In the genomic region with DNA sequence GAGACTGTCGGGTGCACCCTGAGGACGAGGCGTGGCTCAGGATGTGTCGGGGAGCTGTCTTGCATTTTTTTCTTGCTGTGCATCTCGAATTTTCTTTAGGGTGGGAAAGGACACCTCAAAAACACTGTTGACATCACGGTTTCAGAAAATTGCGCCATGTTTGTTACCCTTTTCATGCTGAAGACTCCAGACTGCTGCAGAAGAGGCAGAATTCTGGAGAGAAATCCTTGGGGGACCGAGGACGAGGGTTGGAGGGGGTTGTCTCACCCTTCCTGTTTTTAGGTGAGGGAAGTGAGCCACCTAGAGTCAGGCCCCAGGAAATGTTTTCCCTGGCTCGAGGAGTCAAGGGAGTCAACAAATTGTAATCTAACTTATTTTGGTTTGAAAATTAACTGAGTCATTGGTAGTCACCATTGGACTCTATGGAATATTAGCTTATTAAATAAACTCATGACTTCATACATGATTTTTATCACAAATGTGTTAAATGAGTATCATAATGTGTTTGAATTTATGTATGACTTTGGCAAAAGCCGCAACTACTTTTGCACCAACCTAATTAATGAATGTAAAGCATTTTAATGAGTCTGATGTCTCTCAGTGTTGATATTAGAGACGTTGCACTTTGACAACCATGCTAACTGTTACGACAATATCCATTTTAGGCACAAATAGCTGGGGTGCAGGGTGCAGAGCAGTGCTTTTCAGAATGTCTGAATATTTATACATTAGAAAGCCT, we compare ENCODE assay signal across 8 cellular contexts. TPM values are rescaled to one million over a fixed set of nuclear protein-coding genes. Genes with fewer than 3 reads are reported as not detected.
A peak's percentile ranks its signal among the peaks of the same experiment; 100 is the strongest.
DNase-seq lines count a peak whose midpoint lies in the region; ATAC-seq, FAIRE-seq and TF ChIP-seq lines count a peak whose summit lies in the region.

No MANE protein-coding gene starts in this region.

- H3K9ac ChIP-seq in IMR-90 (ENCODE audit: low read depth, low read length): peak overlapping the region; percentile 96

- H2BK15ac ChIP-seq in IMR-90 (ENCODE audit: low read depth, low read length): peak overlapping the region; percentile 17; the same call in 1 of the 3 replicates

- peak; percentile 83 for TF ChIP-seq RAD21 in IMR-90 (IDR thresholded peaks at IDR 0.05; ENCODE audit: low read length)

- CTCF ChIA-PET in IMR-90 (lab: Yijun Ruan, JAX): interaction anchor here (0.6 to 1.2 kb wide), 4 partner anchors 53 to 1606 kb away, joined by 3 to 4 read pairs (median 3); no protein-coding TSS in a partner anchor

- peak overlapping the region; percentile 92 for H3K4me3 Mint-ChIP-seq in activated naive CD8-positive, alpha-beta T cell treated with anti-CD3 and anti-CD28 coated beads, Interleukin-2, amount 50 U/mL, for 24 hours

- peaks cover 7% of the 10 kb centered on the region; the same call in 1 of the 2 replicates for H3K27me3 ChIP-seq in IMR-90 (ENCODE audit: control insufficient read depth, insufficient read depth, low read length)

- H3K56ac ChIP-seq in IMR-90 (ENCODE audit: extremely low read depth, insufficient read depth, low read length): peak overlapping the region; percentile 96

- BruUV-seq in IMR-90 (replicated peaks; lab: Mats Ljungman, UMichigan): no TSS peak

- peak overlapping the region; percentile 92 for H3K18ac ChIP-seq in IMR-90 (ENCODE audit: low read depth, low read length)

- peak overlapping the region; percentile 56 for H2BK120ac ChIP-seq in IMR-90 (ENCODE audit: low read depth, low read length)

- peaks cover 2% of the 10 kb centered on the region; the same call in 1 of the 2 replicates for H4K20me1 ChIP-seq in IMR-90 (ENCODE audit: insufficient read depth, low read length)

- H3K36me3 ChIP-seq in IMR-90 (ENCODE audit: control insufficient read depth, insufficient read depth, low read length): peaks cover under 1% of the 10 kb centered on the region; the same call in 1 of the 2 replicates

- peak overlapping the region; percentile 56 to 93 for H4K8ac ChIP-seq in IMR-90 (ENCODE audit: low read depth in 2 of 2, low read length in 2 of 2)

- H3K27me3 Mint-ChIP-seq in activated naive CD8-positive, alpha-beta T cell treated with anti-CD3 and anti-CD28 coated beads, Interleukin-2, amount 50 U/mL, for 24 hours: peaks cover 20% of the 10 kb centered on the region

- peaks cover 8 to 16% of the 10 kb centered on the region in 2 experiments; a peak in 3 of 4 replicates for H3K79me1 ChIP-seq in IMR-90 (ENCODE audit: low read depth in 1 of 2, low read length in 2 of 2)

- peak overlapping the region; percentile 97 for H3K4me3 ChIP-seq in IMR-90 (ENCODE audit: insufficient read depth, low read depth, low read length)

- H3K9me3 ChIP-seq in IMR-90 (ENCODE audit: control insufficient read depth, insufficient read depth, low read length): no peaks in the 10 kb centered on the region

- peaks cover 30% of the 10 kb centered on the region for H3K4me1 Mint-ChIP-seq in activated naive CD8-positive, alpha-beta T cell treated with anti-CD3 and anti-CD28 coated beads, Interleukin-2, amount 50 U/mL, for 24 hours

- peak overlapping the region; percentile 92 for H3K27ac ChIP-seq in IMR-90 (ENCODE audit: insufficient read depth, low read length)

- no peak overlapping the region for H2BK20ac ChIP-seq in IMR-90 (ENCODE audit: low read depth, low read length)

- H3K4ac ChIP-seq in IMR-90 (ENCODE audit: low read depth, low read length): peak overlapping the region; percentile 94

- H3K9me1 ChIP-seq in IMR-90 (ENCODE audit: insufficient read depth, low read length): no peaks in the 10 kb centered on the region

- DNase-seq in ELR (ENCODE audit: low read depth) (peak; percentile 86), IMR-90 (peak; percentile 82), RKO (ENCODE audit: low spot score) (peak; percentile 89), left cardiac atrium (peak; percentile 44), posterior cingulate gyrus (peak in 9 of 10 donors; percentile 45 to 92 (median 69)), urothelium cell line (ENCODE audit: low spot score) (peak; percentile 75)
- DNase-seq in activated naive CD8-positive, alpha-beta T cell treated with anti-CD3 and anti-CD28 coated beads, Interleukin-2, amount 50 U/mL, for 24 hours: peak; percentile 57

- H3K4me2 ChIP-seq in IMR-90 (ENCODE audit: low read depth, low read length): peak overlapping the region; percentile 88

- POLR2A ChIA-PET in IMR-90 (lab: Charles Lee; ENCODE audit: unreplicated experiment): no interaction called here

- H2AK5ac ChIP-seq in IMR-90 (ENCODE audit: low read depth, low read length): peak overlapping the region; percentile 79; the same call in 1 of the 2 replicates

- H2BK5ac ChIP-seq in IMR-90 (ENCODE audit: low read depth, low read length, poor library complexity, severe bottlenecking): peak overlapping the region; percentile 87

- no peak for TF ChIP-seq POLR2A in IMR-90 (IDR thresholded peaks at IDR 0.05; ENCODE audit: low read depth, low read length)

- TF ChIP-seq CTCF in IMR-90 (conservative IDR thresholded peaks at IDR 0.05; ENCODE audit: low read depth, low read length): peak; percentile 90

- H3K14ac ChIP-seq in IMR-90 (replicated peaks; ENCODE audit: low read depth, low read length): peak overlapping the region; percentile 98

- ATAC-seq in GM21619 (IDR thresholded peaks at IDR 0.05; ENCODE audit: unreplicated experiment): peak; percentile 43
- ATAC-seq in IMR-90 (ENCODE audit: low read depth): peak; percentile 74
- peak; percentile 63 for ATAC-seq in activated naive CD8-positive, alpha-beta T cell treated with anti-CD3 and anti-CD28 coated beads, Interleukin-2, amount 50 U/mL, for 24 hours
- ATAC-seq in left cardiac atrium: peak; percentile 75 to 84

- peaks cover 11% of the 10 kb centered on the region for H3K36me3 Mint-ChIP-seq in activated naive CD8-positive, alpha-beta T cell treated with anti-CD3 and anti-CD28 coated beads, Interleukin-2, amount 50 U/mL, for 24 hours (ENCODE audit: low read depth)

- intact Hi-C loops in IMR-90 (cut with micrococcal nuclease) (loop anchor here (1.0 to 2.0 kb wide), 4 partner anchors 56 to 265 kb away; a partner anchor contains a TSS), left cardiac atrium (cut with DNase I) (loop anchor here in 1 of 2 donors (2.0 to 10.0 kb wide), 2 partner anchors 55 to 95 kb away; a partner anchor contains a TSS), posterior cingulate gyrus (cut with DNase I) (loop anchor here (1.0 to 5.0 kb wide), 4 partner anchors 56 to 1803 kb away; a partner anchor contains a TSS)

- dilution Hi-C loops in IMR-90 (cut with HindIII; ENCODE audit: low sequenced_read_pairs, unreplicated experiment): no loop called here

- H3K9me3 Mint-ChIP-seq in activated naive CD8-positive, alpha-beta T cell treated with anti-CD3 and anti-CD28 coated beads, Interleukin-2, amount 50 U/mL, for 24 hours: no peaks in the 10 kb centered on the region

- peak overlapping the region; percentile 100 for H2AFZ ChIP-seq in IMR-90 (replicated peaks; ENCODE audit: low read length, poor library complexity)

- no peaks in the 10 kb centered on the region for H3K4me1 ChIP-seq in IMR-90 (ENCODE audit: control insufficient read depth, insufficient read depth, low read length)

- H3K27ac Mint-ChIP-seq in activated naive CD8-positive, alpha-beta T cell treated with anti-CD3 and anti-CD28 coated beads, Interleukin-2, amount 50 U/mL, for 24 hours: peak overlapping the region; percentile 93

- H3K23ac ChIP-seq in IMR-90 (ENCODE audit: low read depth, low read length): peak overlapping the region; percentile 95

- FAIRE-seq in urothelium cell line (lab: Jason Lieb, UNC): no peak

- in situ Hi-C loops in IMR-90 (cut with MboI; ENCODE audit: low sequenced_read_pairs): loop anchor here (10.0 kb wide), 1 partner anchor 95 kb away; no protein-coding TSS in a partner anchor

- H4K91ac ChIP-seq in IMR-90 (ENCODE audit: insufficient read depth, low read depth, low read length): peak overlapping the region; percentile 81

- H4K5ac ChIP-seq in IMR-90 (ENCODE audit: low read depth, low read length): peak overlapping the region; percentile 94

- no CpG with 5 or more reads among the region's 13 CpGs for WGBS in IMR-90 (ENCODE audit: extremely low coverage in 2 of 2, insufficient read length in 1 of 2), 2 experiments

- H2AK9ac ChIP-seq in IMR-90 (replicated peaks; ENCODE audit: low read depth, low read length, poor library complexity): peak overlapping the region; percentile 93

TF ChIP-seq in IMR-90, 13 proteins besides CTCF, POLR2A, EP300 and RAD21 (continues in another document):
- TF ChIP-seq RFX5 (IDR thresholded peaks at IDR 0.05; ENCODE audit: low read depth, low read length): no peak
- TF ChIP-seq FOS (IDR thresholded peaks at IDR 0.05; ENCODE audit: low read depth, low read length): no peak
- no peak for TF ChIP-seq CHD1 (IDR thresholded peaks at IDR 0.05; ENCODE audit: low read depth, low read length)
- no peak for TF ChIP-seq MAZ (IDR thresholded peaks at IDR 0.05; ENCODE audit: borderline replicate concordance, low read depth, low read length)
- TF ChIP-seq, protein P1, sequence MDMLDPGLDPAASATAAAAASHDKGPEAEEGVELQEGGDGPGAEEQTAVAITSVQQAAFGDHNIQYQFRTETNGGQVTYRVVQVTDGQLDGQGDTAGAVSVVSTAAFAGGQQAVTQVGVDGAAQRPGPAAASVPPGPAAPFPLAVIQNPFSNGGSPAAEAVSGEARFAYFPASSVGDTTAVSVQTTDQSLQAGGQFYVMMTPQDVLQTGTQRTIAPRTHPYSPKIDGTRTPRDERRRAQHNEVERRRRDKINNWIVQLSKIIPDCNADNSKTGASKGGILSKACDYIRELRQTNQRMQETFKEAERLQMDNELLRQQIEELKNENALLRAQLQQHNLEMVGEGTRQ (IDR thresholded peaks at IDR 0.05; ENCODE audit: low read depth, low read length): no peak

RNA-seq across cellular contexts. Expression of a gene that starts 0.7 kb away (rescaled TPM):
- total RNA-seq in IMR-90 (2012; rRNA removed) (21.1 and 35.6 TPM in 2 replicates), left cardiac atrium (10 to 100 TPM; 17.3 to 30.0 TPM)
- polyA plus RNA-seq in IMR-90 (2012; rRNA removed): 7.7 and 10.2 TPM in 2 replicates
- polyA plus RNA-seq in IMR-90 (2012; cell fraction: cytosol; rRNA removed): 0.74 and 1.7 TPM in 2 replicates
- 1.5 and 7.4 TPM in 2 replicates for polyA plus RNA-seq in IMR-90 (2012; cell fraction: nucleus; rRNA removed; ENCODE audit: low replicate concordance)

RNA-seq across cellular contexts. Expression of a gene that starts 28.5 kb away (rescaled TPM):
- total RNA-seq in IMR-90 (2012; rRNA removed) (under 0.01 TPM in 2 replicates), left cardiac atrium (under 1 TPM; 0.32 to 0.60 TPM)
- polyA plus RNA-seq in IMR-90 (2012; rRNA removed): 0.09 TPM in 1 of 2 replicates, not detected in the other
- polyA plus RNA-seq in IMR-90 (2012; cell fraction: cytosol; rRNA removed): 0.02 and 0.04 TPM in 2 replicates
- polyA plus RNA-seq in IMR-90 (2012; cell fraction: nucleus; rRNA removed; ENCODE audit: low replicate concordance): 0.06 TPM in 1 of 2 replicates, not detected in the other

RNA-seq across cellular contexts. Expression of a gene that starts 55.4 kb away (rescaled TPM):
- total RNA-seq in IMR-90 (2012; rRNA removed): 10.6 and 15.6 TPM in 2 replicates
- polyA plus RNA-seq in IMR-90 (2012; rRNA removed): 11.5 and 11.6 TPM in 2 replicates
- 6.1 and 11.4 TPM in 2 replicates for polyA plus RNA-seq in IMR-90 (2012; cell fraction: cytosol; rRNA removed)
- 2.4 and 4.9 TPM in 2 replicates for polyA plus RNA-seq in IMR-90 (2012; cell fraction: nucleus; rRNA removed; ENCODE audit: low replicate concordance)
- total RNA-seq in left cardiac atrium: 1 to 10 TPM; 1.0 to 1.2 TPM

RNA-seq across cellular contexts. Expression of a gene that starts 55.5 kb away (rescaled TPM):
- total RNA-seq in IMR-90 (2012; rRNA removed) (3.2 and 5.0 TPM in 2 replicates), left cardiac atrium (1 to 10 TPM; 3.2 to 3.4 TPM)
- 2.5 and 3.0 TPM in 2 replicates for polyA plus RNA-seq in IMR-90 (2012; rRNA removed)
- 1.1 and 2.1 TPM in 2 replicates for polyA plus RNA-seq in IMR-90 (2012; cell fraction: cytosol; rRNA removed)
- 1.8 and 2.4 TPM in 2 replicates for polyA plus RNA-seq in IMR-90 (2012; cell fraction: nucleus; rRNA removed; ENCODE audit: low replicate concordance)

Comparison
In these comparisons a context has a peak if more than half of its experiments do, and no peak if none do; other contexts are left out.
1. Peak in every context shown above with its lines: DNase-seq, ATAC-seq, H3K4me3 ChIP-seq and H3K27ac ChIP-seq.